Comparison of ENCODE assay signal across 1 cellular context in the genomic region with DNA sequence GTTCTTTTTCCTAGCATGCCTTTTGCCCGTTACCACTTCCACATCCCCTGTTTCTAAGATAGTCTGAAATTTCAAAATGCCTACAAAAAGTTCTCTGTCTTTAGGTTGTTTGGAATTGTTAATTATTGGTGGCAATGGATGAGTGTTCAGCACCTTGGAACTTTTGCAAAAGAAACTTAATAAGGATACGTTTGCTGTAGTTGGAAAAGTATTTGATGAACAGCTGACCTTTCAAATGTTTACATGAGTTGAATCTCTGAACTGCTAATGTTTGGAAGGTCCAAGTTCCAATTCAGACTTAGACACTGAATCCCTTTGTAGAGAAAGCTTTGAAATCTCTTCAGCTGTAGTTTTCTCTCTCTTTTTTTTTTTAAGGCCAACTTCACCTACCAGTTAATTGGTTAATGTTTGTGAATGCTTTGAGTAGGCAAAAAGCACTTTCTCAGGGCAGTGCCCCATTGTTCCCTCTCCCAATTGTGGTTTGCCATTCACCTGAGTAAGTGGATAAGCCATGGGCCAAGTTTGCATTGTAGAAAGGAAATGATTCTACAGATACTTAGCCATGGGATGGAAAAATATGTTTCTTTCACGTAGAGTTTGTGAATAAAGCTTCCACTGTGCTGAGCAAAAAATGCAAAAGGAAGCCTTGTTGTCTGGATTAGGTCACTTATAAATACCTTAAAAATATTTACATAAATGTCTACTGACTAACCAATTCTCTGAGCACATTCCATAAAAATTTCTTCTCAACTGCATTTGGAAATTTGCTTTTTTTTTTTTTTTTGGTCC.
TF ChIP-seq lines count a peak whose summit lies in the region.

No MANE protein-coding gene starts in this region.

TF ChIP-seq in HepG2, 621 proteins besides CTCF, POLR2A, EP300 and RAD21 (continued from another document and continues in another):
- peak; percentile 46; the same call in 1 of the 2 replicates for TF ChIP-seq SALL1 (CRISPR knock-in tag; IDR thresholded peaks at IDR 0.05)
- no peak for TF ChIP-seq ZFP36L1 (CRISPR knock-in tag; IDR thresholded peaks at IDR 0.05)
- no peak for TF ChIP-seq ZNF337 (CRISPR knock-in tag; IDR thresholded peaks at IDR 0.05; ENCODE audit: borderline replicate concordance, low read depth)
- TF ChIP-seq ZNF17 (CRISPR knock-in tag; IDR thresholded peaks at IDR 0.05) = no peak
- no peak for TF ChIP-seq ZFP36L2 (CRISPR knock-in tag; IDR thresholded peaks at IDR 0.05)
- TF ChIP-seq, protein P1, sequence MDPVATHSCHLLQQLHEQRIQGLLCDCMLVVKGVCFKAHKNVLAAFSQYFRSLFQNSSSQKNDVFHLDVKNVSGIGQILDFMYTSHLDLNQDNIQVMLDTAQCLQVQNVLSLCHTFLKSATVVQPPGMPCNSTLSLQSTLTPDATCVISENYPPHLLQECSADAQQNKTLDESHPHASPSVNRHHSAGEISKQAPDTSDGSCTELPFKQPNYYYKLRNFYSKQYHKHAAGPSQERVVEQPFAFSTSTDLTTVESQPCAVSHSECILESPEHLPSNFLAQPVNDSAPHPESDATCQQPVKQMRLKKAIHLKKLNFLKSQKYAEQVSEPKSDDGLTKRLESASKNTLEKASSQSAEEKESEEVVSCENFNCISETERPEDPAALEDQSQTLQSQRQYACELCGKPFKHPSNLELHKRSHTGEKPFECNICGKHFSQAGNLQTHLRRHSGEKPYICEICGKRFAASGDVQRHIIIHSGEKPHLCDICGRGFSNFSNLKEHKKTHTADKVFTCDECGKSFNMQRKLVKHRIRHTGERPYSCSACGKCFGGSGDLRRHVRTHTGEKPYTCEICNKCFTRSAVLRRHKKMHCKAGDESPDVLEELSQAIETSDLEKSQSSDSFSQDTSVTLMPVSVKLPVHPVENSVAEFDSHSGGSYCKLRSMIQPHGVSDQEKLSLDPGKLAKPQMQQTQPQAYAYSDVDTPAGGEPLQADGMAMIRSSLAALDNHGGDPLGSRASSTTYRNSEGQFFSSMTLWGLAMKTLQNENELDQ (CRISPR knock-in tag; IDR thresholded peaks at IDR 0.05; ENCODE audit: borderline replicate concordance) = no peak
- TF ChIP-seq HOXA7 (CRISPR knock-in tag; IDR thresholded peaks at IDR 0.05) = no peak
- TF ChIP-seq ARID2 (CRISPR knock-in tag; IDR thresholded peaks at IDR 0.05; ENCODE audit: borderline replicate concordance) = 0 out of 2 replicates have a peak, but pooled peaks have one; percentile 37
- TF ChIP-seq SP1 (IDR thresholded peaks at IDR 0.05) = no peak
- TF ChIP-seq SP1 (CRISPR knock-in tag; IDR thresholded peaks at IDR 0.05) = no peak
- TF ChIP-seq CBX1 (IDR thresholded peaks at IDR 0.05; ENCODE audit: low read depth) = no peak
- peak; percentile 100 for TF ChIP-seq GATAD2A (CRISPR knock-in tag; IDR thresholded peaks at IDR 0.05)
- TF ChIP-seq AGO1 (IDR thresholded peaks at IDR 0.05; ENCODE audit: low read depth, low read length, poor library complexity, severe bottlenecking) = no peak
- peak; percentile 86 for TF ChIP-seq TBX3 (IDR thresholded peaks at IDR 0.05; ENCODE audit: borderline replicate concordance)
- peak; percentile 96 for TF ChIP-seq ARID5B (CRISPR knock-in tag; IDR thresholded peaks at IDR 0.05)
- peak; percentile 68 for TF ChIP-seq TEAD3 (CRISPR knock-in tag; optimal IDR thresholded peaks at IDR 0.05; ENCODE audit: borderline replicate concordance)
- no peak for TF ChIP-seq MAFG (CRISPR knock-in tag; IDR thresholded peaks at IDR 0.05)
- TF ChIP-seq ZNF670 (CRISPR knock-in tag; IDR thresholded peaks at IDR 0.05; ENCODE audit: borderline replicate concordance) = no peak
- TF ChIP-seq, protein P2, sequence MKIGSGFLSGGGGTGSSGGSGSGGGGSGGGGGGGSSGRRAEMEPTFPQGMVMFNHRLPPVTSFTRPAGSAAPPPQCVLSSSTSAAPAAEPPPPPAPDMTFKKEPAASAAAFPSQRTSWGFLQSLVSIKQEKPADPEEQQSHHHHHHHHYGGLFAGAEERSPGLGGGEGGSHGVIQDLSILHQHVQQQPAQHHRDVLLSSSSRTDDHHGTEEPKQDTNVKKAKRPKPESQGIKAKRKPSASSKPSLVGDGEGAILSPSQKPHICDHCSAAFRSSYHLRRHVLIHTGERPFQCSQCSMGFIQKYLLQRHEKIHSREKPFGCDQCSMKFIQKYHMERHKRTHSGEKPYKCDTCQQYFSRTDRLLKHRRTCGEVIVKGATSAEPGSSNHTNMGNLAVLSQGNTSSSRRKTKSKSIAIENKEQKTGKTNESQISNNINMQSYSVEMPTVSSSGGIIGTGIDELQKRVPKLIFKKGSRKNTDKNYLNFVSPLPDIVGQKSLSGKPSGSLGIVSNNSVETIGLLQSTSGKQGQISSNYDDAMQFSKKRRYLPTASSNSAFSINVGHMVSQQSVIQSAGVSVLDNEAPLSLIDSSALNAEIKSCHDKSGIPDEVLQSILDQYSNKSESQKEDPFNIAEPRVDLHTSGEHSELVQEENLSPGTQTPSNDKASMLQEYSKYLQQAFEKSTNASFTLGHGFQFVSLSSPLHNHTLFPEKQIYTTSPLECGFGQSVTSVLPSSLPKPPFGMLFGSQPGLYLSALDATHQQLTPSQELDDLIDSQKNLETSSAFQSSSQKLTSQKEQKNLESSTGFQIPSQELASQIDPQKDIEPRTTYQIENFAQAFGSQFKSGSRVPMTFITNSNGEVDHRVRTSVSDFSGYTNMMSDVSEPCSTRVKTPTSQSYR (CRISPR knock-in tag; IDR thresholded peaks at IDR 0.05; ENCODE audit: borderline replicate concordance) = peak; percentile 24; the same call in 1 of the 2 replicates
- 0 out of 2 replicates have a peak, but pooled peaks have one; percentile 35 for TF ChIP-seq ZNF335 (CRISPR knock-in tag; IDR thresholded peaks at IDR 0.05)
- TF ChIP-seq ZNF564 (CRISPR knock-in tag; IDR thresholded peaks at IDR 0.05) = no peak
- peak; percentile 66 for TF ChIP-seq ZSCAN29 (CRISPR knock-in tag; conservative IDR thresholded peaks at IDR 0.05)
- TF ChIP-seq, protein P3, sequence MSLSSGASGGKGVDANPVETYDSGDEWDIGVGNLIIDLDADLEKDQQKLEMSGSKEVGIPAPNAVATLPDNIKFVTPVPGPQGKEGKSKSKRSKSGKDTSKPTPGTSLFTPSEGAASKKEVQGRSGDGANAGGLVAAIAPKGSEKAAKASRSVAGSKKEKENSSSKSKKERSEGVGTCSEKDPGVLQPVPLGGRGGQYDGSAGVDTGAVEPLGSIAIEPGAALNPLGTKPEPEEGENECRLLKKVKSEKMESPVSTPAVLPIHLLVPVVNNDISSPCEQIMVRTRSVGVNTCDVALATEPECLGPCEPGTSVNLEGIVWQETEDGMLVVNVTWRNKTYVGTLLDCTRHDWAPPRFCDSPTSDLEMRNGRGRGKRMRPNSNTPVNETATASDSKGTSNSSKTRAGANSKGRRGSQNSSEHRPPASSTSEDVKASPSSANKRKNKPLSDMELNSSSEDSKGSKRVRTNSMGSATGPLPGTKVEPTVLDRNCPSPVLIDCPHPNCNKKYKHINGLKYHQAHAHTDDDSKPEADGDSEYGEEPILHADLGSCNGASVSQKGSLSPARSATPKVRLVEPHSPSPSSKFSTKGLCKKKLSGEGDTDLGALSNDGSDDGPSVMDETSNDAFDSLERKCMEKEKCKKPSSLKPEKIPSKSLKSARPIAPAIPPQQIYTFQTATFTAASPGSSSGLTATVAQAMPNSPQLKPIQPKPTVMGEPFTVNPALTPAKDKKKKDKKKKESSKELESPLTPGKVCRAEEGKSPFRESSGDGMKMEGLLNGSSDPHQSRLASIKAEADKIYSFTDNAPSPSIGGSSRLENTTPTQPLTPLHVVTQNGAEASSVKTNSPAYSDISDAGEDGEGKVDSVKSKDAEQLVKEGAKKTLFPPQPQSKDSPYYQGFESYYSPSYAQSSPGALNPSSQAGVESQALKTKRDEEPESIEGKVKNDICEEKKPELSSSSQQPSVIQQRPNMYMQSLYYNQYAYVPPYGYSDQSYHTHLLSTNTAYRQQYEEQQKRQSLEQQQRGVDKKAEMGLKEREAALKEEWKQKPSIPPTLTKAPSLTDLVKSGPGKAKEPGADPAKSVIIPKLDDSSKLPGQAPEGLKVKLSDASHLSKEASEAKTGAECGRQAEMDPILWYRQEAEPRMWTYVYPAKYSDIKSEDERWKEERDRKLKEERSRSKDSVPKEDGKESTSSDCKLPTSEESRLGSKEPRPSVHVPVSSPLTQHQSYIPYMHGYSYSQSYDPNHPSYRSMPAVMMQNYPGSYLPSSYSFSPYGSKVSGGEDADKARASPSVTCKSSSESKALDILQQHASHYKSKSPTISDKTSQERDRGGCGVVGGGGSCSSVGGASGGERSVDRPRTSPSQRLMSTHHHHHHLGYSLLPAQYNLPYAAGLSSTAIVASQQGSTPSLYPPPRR (CRISPR knock-in tag; IDR thresholded peaks at IDR 0.05; ENCODE audit: borderline replicate concordance) = peak; percentile 79
- no peak for TF ChIP-seq ZSCAN22 (CRISPR knock-in tag; IDR thresholded peaks at IDR 0.05)
- no peak for TF ChIP-seq PHF5A (CRISPR knock-in tag; IDR thresholded peaks at IDR 0.05; ENCODE audit: low read depth, unreplicated experiment)
- TF ChIP-seq JUN (CRISPR knock-in tag; IDR thresholded peaks at IDR 0.05) = no peak; the same call in 1 of the 2 replicates
- TF ChIP-seq PHF20 (CRISPR knock-in tag; IDR thresholded peaks at IDR 0.05) = no peak
- TF ChIP-seq TOPORS (CRISPR knock-in tag; IDR thresholded peaks at IDR 0.05) = no peak
- TF ChIP-seq, protein P4, sequence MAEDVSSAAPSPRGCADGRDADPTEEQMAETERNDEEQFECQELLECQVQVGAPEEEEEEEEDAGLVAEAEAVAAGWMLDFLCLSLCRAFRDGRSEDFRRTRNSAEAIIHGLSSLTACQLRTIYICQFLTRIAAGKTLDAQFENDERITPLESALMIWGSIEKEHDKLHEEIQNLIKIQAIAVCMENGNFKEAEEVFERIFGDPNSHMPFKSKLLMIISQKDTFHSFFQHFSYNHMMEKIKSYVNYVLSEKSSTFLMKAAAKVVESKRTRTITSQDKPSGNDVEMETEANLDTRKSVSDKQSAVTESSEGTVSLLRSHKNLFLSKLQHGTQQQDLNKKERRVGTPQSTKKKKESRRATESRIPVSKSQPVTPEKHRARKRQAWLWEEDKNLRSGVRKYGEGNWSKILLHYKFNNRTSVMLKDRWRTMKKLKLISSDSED (CRISPR knock-in tag; IDR thresholded peaks at IDR 0.05) = no peak
- TF ChIP-seq ZNF740 (CRISPR knock-in tag; IDR thresholded peaks at IDR 0.05) = no peak
- TF ChIP-seq ZNF205 (CRISPR knock-in tag; IDR thresholded peaks at IDR 0.05) = peak; percentile 23; the same call in 1 of the 2 replicates
- 0 out of 2 replicates have a peak, but pooled peaks have one; percentile 12 for TF ChIP-seq FOXP1 (IDR thresholded peaks at IDR 0.05)
- TF ChIP-seq FOXP1 (CRISPR knock-in tag; IDR thresholded peaks at IDR 0.05) = peak; percentile 73; the same call in 1 of the 2 replicates
- TF ChIP-seq TBL1XR1 (IDR thresholded peaks at IDR 0.05; ENCODE audit: borderline replicate concordance, low read length, partially characterized antibody) = no peak
- TF ChIP-seq CREM (IDR thresholded peaks at IDR 0.05) = peak; percentile 90
- no peak for TF ChIP-seq CREM (CRISPR knock-in tag; IDR thresholded peaks at IDR 0.05)
- TF ChIP-seq XRCC5 (optimal IDR thresholded peaks at IDR 0.05; ENCODE audit: low read length) = no peak
- TF ChIP-seq NFE2L2 (IDR thresholded peaks at IDR 0.05; ENCODE audit: low read length) = no peak
- peak; percentile 36; the same call in 1 of the 2 replicates for TF ChIP-seq KLF12 (CRISPR knock-in tag; IDR thresholded peaks at IDR 0.05; ENCODE audit: borderline replicate concordance)
- TF ChIP-seq ZNF607 (CRISPR knock-in tag; IDR thresholded peaks at IDR 0.05; ENCODE audit: borderline replicate concordance) = no peak
- peak; percentile 30; the same call in 1 of the 2 replicates for TF ChIP-seq ATF3 (CRISPR knock-in tag; IDR thresholded peaks at IDR 0.05)
- TF ChIP-seq ZNF350 (CRISPR knock-in tag; IDR thresholded peaks at IDR 0.05; ENCODE audit: borderline replicate concordance, low read depth) = no peak
